15 cellular contexts compared by ENCODE assay signal in the genomic region with DNA sequence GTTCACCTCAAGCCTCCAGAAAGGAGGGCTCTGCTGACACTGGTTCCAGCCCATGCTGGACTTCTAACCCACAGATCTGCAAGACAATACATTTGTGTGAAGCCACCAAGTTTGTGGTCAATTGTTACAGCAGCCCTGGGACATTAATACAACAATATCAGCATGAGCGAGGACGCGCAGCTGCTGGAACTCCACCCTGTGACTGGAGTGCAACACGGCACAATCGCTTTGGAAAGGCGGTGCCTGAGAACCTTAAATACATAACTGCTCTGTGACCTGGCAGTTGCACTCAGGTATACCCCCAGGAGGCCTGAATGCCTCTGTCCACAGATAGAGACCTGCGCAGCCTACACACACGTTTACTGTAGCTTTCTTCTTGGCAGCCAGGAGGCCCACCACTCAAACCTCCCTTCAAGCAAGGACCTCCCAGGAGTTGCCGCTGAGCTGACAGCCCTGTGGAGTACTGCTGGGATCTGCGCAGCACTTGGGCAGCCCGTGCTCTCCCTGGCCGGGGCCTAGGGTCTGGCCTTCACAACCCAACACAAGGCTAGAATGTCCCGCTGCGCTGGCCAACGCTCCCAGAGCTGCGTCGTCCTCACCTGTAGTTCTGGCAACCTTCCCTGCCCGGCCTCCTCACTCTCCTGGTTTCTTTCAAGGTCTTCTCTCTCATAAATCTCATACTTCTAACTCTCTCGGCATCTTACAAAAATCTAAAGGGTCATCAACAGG. TPM values are rescaled to one million over a fixed set of nuclear protein-coding genes. Genes with fewer than 3 reads are reported as not detected.
A peak's percentile ranks its signal among the peaks of the same experiment; 100 is the strongest.
DNase-seq lines count a peak whose midpoint lies in the region; ATAC-seq, FAIRE-seq and TF ChIP-seq lines count a peak whose summit lies in the region.
"Had no signal": no experiment of that assay in that cellular context is flagged by ENCODE, and none has a peak within 500 bp of the region (broad histone marks: within the 10 kb centered on the region; RNA-seq: fewer than 3 reads in every experiment).

No MANE protein-coding gene starts in this region.

- CTCF ChIA-PET in IMR-90 (lab: Yijun Ruan, JAX) = no interaction called here
- CTCF ChIA-PET in K562 (lab: Yijun Ruan, JAX; ENCODE audit: low intra/inter-chr PET ratio) = no interaction called here

- peaks cover 37% of the 10 kb centered on the region in 2 experiments for H3K79me1 ChIP-seq in IMR-90 (ENCODE audit: low read depth in 1 of 2, low read length in 2 of 2)

- TF ChIP-seq CTCF in IMR-90 (conservative IDR thresholded peaks at IDR 0.05; ENCODE audit: low read depth, low read length) = no peak
- no peak for TF ChIP-seq CTCF in K562 (IDR thresholded peaks at IDR 0.05 in 2 of 3, conservative IDR thresholded peaks at IDR 0.05 in 1 of 3; ENCODE audit: insufficient read depth in 2 of 3, low read depth in 1 of 3, low read length in 3 of 3)
- TF ChIP-seq CTCF in coronary artery (IDR thresholded peaks at IDR 0.05) = no peak

- H3K14ac ChIP-seq in IMR-90 (replicated peaks; ENCODE audit: low read depth, low read length) = no peak overlapping the region

- H2BK20ac ChIP-seq in IMR-90 (ENCODE audit: low read depth, low read length) = no peak overlapping the region

- H3K4me2 ChIP-seq in IMR-90 (ENCODE audit: low read depth, low read length) = no peak overlapping the region
- H3K4me2 ChIP-seq in K562 (ENCODE audit: insufficient read depth, low read length) = no peak overlapping the region

- H3K27ac Mint-ChIP-seq in activated naive CD8-positive, alpha-beta T cell treated with anti-CD3 and anti-CD28 coated beads for 36 hours = peak overlapping the region; percentile 13
- H3K27ac Mint-ChIP-seq in activated naive CD8-positive, alpha-beta T cell treated with anti-CD3 and anti-CD28 coated beads, Interleukin-2, amount 50 U/mL, for 24 hours = no peak overlapping the region
- H3K27ac Mint-ChIP-seq in stimulated activated effector memory CD8-positive, alpha-beta T cell treated with anti-CD3 and anti-CD28 coated beads, Interleukin-12 subunit alpha, Interleukin-12 subunit beta, amount 100 ng/mL, for 72 hours = peak overlapping the region; percentile 45

- H2BK120ac ChIP-seq in IMR-90 (ENCODE audit: low read depth, low read length) = no peak overlapping the region

- no peak for FAIRE-seq in K562 (lab: Jason Lieb, UNC)
- FAIRE-seq: A204.1 had no signal

- H3K27me3 ChIP-seq in IMR-90 (ENCODE audit: control insufficient read depth, insufficient read depth, low read length) (no peaks in the 10 kb centered on the region), K562 (ENCODE audit: control insufficient read depth in 2 of 2, insufficient read depth in 2 of 2, low read length in 2 of 2) (no peaks in the 10 kb centered on the region)

- TF ChIP-seq POLR2A in IMR-90 (IDR thresholded peaks at IDR 0.05; ENCODE audit: low read depth, low read length) = no peak
- no peak for TF ChIP-seq POLR2A in K562 (conservative IDR thresholded peaks at IDR 0.05)

- H4K91ac ChIP-seq in IMR-90 (ENCODE audit: insufficient read depth, low read depth, low read length) = no peak overlapping the region

- peaks cover 68% of the 10 kb centered on the region for H3K36me3 Mint-ChIP-seq in activated naive CD8-positive, alpha-beta T cell treated with anti-CD3 and anti-CD28 coated beads for 36 hours
- H3K36me3 Mint-ChIP-seq in activated naive CD8-positive, alpha-beta T cell treated with anti-CD3 and anti-CD28 coated beads, Interleukin-2, amount 50 U/mL, for 24 hours (ENCODE audit: low read depth) = peaks cover 63% of the 10 kb centered on the region
- H3K36me3 Mint-ChIP-seq in stimulated activated effector memory CD8-positive, alpha-beta T cell treated with anti-CD3 and anti-CD28 coated beads, Interleukin-12 subunit alpha, Interleukin-12 subunit beta, amount 100 ng/mL, for 72 hours = peaks cover 82% of the 10 kb centered on the region

- no peak for ATAC-seq in activated naive CD8-positive, alpha-beta T cell treated with anti-CD3 and anti-CD28 coated beads, Interleukin-2, amount 50 U/mL, for 24 hours
- no peak for ATAC-seq in IMR-90 (ENCODE audit: low read depth)
- ATAC-seq in K562 = no peak
- ATAC-seq in stimulated activated effector memory CD8-positive, alpha-beta T cell treated with anti-CD3 and anti-CD28 coated beads, Interleukin-12 subunit alpha, Interleukin-12 subunit beta, amount 100 ng/mL, for 72 hours = no peak

- H3K4me3 Mint-ChIP-seq in activated naive CD8-positive, alpha-beta T cell treated with anti-CD3 and anti-CD28 coated beads for 36 hours = no peak overlapping the region
- no peak overlapping the region for H3K4me3 Mint-ChIP-seq in activated naive CD8-positive, alpha-beta T cell treated with anti-CD3 and anti-CD28 coated beads, Interleukin-2, amount 50 U/mL, for 24 hours
- no peak overlapping the region for H3K4me3 Mint-ChIP-seq in stimulated activated effector memory CD8-positive, alpha-beta T cell treated with anti-CD3 and anti-CD28 coated beads, Interleukin-12 subunit alpha, Interleukin-12 subunit beta, amount 100 ng/mL, for 72 hours

- 96% methylated on average over 9 of the region's 19 CpGs; no CpG with 5 or more reads in 1 of the 2 experiments for WGBS in IMR-90 (ENCODE audit: extremely low coverage in 2 of 2, insufficient read length in 1 of 2), 2 experiments
- WGBS in K562 (ENCODE audit: insufficient coverage, low coverage, missing lambda C conversion rate) = 92% methylated on average over 19 of the region's 19 CpGs

- TF ChIP-seq RAD21 in IMR-90 (IDR thresholded peaks at IDR 0.05; ENCODE audit: low read length) (no peak), K562 (CRISPR knock-in tag; conservative IDR thresholded peaks at IDR 0.05 in 1 of 2, IDR thresholded peaks at IDR 0.05 in 1 of 2) (no peak)

- peak overlapping the region; percentile 71 for H2AK9ac ChIP-seq in IMR-90 (replicated peaks; ENCODE audit: low read depth, low read length, poor library complexity)

- H3K4ac ChIP-seq in IMR-90 (ENCODE audit: low read depth, low read length) = no peak overlapping the region

- H2BK15ac ChIP-seq in IMR-90 (ENCODE audit: low read depth, low read length) = no peak overlapping the region

- in situ Hi-C loops in IMR-90 (cut with MboI; ENCODE audit: low sequenced_read_pairs) = no loop called here
- in situ Hi-C loops in K562 (cut with MboI) = no loop called here

- peaks cover 11% of the 10 kb centered on the region for H4K20me1 ChIP-seq in IMR-90 (ENCODE audit: insufficient read depth, low read length)
- peaks cover 21% of the 10 kb centered on the region for H4K20me1 ChIP-seq in K562 (replicated peaks; ENCODE audit: control insufficient read depth, insufficient read depth, low read length)

- no peak overlapping the region for H3K23ac ChIP-seq in IMR-90 (ENCODE audit: low read depth, low read length)

- H3K36me3 ChIP-seq in IMR-90 (ENCODE audit: control insufficient read depth, insufficient read depth, low read length) (peaks cover 32% of the 10 kb centered on the region), K562 (ENCODE audit: control insufficient read depth, insufficient read depth, low read length) (peaks cover 83% of the 10 kb centered on the region)

- no peak for TF ChIP-seq EP300 in K562 (IDR thresholded peaks at IDR 0.05; ENCODE audit: low read length)

- H3K9me3 Mint-ChIP-seq in activated naive CD8-positive, alpha-beta T cell treated with anti-CD3 and anti-CD28 coated beads for 36 hours = peaks cover 4% of the 10 kb centered on the region
- peaks cover 4% of the 10 kb centered on the region for H3K9me3 Mint-ChIP-seq in activated naive CD8-positive, alpha-beta T cell treated with anti-CD3 and anti-CD28 coated beads, Interleukin-2, amount 50 U/mL, for 24 hours
- no peaks in the 10 kb centered on the region for H3K9me3 Mint-ChIP-seq in stimulated activated effector memory CD8-positive, alpha-beta T cell treated with anti-CD3 and anti-CD28 coated beads, Interleukin-12 subunit alpha, Interleukin-12 subunit beta, amount 100 ng/mL, for 72 hours

- no peak overlapping the region for H4K8ac ChIP-seq in IMR-90 (ENCODE audit: low read depth in 2 of 2, low read length in 2 of 2)

- H3K4me1 ChIP-seq in IMR-90 (ENCODE audit: control insufficient read depth, insufficient read depth, low read length) = peaks cover 3% of the 10 kb centered on the region; the same call in 1 of the 2 replicates
- H3K4me1 ChIP-seq in K562 (replicated peaks in 1 of 2; ENCODE audit: control insufficient read depth in 2 of 2, insufficient read depth in 2 of 2, low read length in 2 of 2) = peaks cover 36 to 38% of the 10 kb centered on the region in 2 experiments

- H3K79me2 ChIP-seq in K562 (ENCODE audit: control insufficient read depth, insufficient read depth, low read length) = peaks cover 88% of the 10 kb centered on the region

- H3K4me1 Mint-ChIP-seq in activated naive CD8-positive, alpha-beta T cell treated with anti-CD3 and anti-CD28 coated beads for 36 hours = peaks cover 43% of the 10 kb centered on the region
- peaks cover 41% of the 10 kb centered on the region for H3K4me1 Mint-ChIP-seq in activated naive CD8-positive, alpha-beta T cell treated with anti-CD3 and anti-CD28 coated beads, Interleukin-2, amount 50 U/mL, for 24 hours
- peaks cover 44% of the 10 kb centered on the region for H3K4me1 Mint-ChIP-seq in stimulated activated effector memory CD8-positive, alpha-beta T cell treated with anti-CD3 and anti-CD28 coated beads, Interleukin-12 subunit alpha, Interleukin-12 subunit beta, amount 100 ng/mL, for 72 hours

- no peaks in the 10 kb centered on the region for H3K27me3 Mint-ChIP-seq in activated naive CD8-positive, alpha-beta T cell treated with anti-CD3 and anti-CD28 coated beads for 36 hours
- H3K27me3 Mint-ChIP-seq in activated naive CD8-positive, alpha-beta T cell treated with anti-CD3 and anti-CD28 coated beads, Interleukin-2, amount 50 U/mL, for 24 hours = no peaks in the 10 kb centered on the region

- POLR2A ChIA-PET in IMR-90 (lab: Charles Lee; ENCODE audit: unreplicated experiment) = no interaction called here
- POLR2A ChIA-PET in K562 (lab: Yijun Ruan, JAX) = interaction anchor here (0.6 kb wide), 1 partner anchor 56 kb away, joined by 3 read pairs; no protein-coding TSS in a partner anchor

- H2AK5ac ChIP-seq in IMR-90 (ENCODE audit: low read depth, low read length) = no peak overlapping the region

- no TSS peak for BruUV-seq in IMR-90 (replicated peaks; lab: Mats Ljungman, UMichigan)
- BruUV-seq in K562 (replicated peaks; lab: Mats Ljungman, UMichigan) = no TSS peak

- H2BK5ac ChIP-seq in IMR-90 (ENCODE audit: low read depth, low read length, poor library complexity, severe bottlenecking) = no peak overlapping the region

- H3K9me3 ChIP-seq in IMR-90 (ENCODE audit: control insufficient read depth, insufficient read depth, low read length) = no peaks in the 10 kb centered on the region
- no peaks in the 10 kb centered on the region; the same call in 1 of the 2 replicates for H3K9me3 ChIP-seq in K562 (replicated peaks; ENCODE audit: control insufficient read depth, insufficient read depth, low read depth, low read length)

- H4K5ac ChIP-seq in IMR-90 (ENCODE audit: low read depth, low read length) = no peak overlapping the region

- DNase-seq in activated naive CD8-positive, alpha-beta T cell treated with anti-CD3 and anti-CD28 coated beads for 36 hours = no peak
- DNase-seq in activated naive CD8-positive, alpha-beta T cell treated with anti-CD3 and anti-CD28 coated beads, Interleukin-2, amount 50 U/mL, for 24 hours = no peak
- DNase-seq in IMR-90 (no peak), K562 (ENCODE audit: extremely low read depth in 1 of 4, low spot score in 3 of 4) (no peak), coronary artery (ENCODE audit: low spot score) (no peak), NCI-H82 (lab: John Stamatoyannopoulos, UW) (no peak)
- DNase-seq in stimulated activated effector memory CD8-positive, alpha-beta T cell treated with anti-CD3 and anti-CD28 coated beads, Interleukin-12 subunit alpha, Interleukin-12 subunit beta, amount 100 ng/mL, for 72 hours (ENCODE audit: low spot score in 2 of 2) = no peak
- DNase-seq: Calu3, HCEC 1CT, NCI-H1048, NCI-H146, NCI-H2081 treated with DMSO at 0.1 percent for 48 hours, NCI-H510A, NCI-H774 had no signal

- H3K9ac ChIP-seq in IMR-90 (ENCODE audit: low read depth, low read length) = no peak overlapping the region
- H3K9ac ChIP-seq in K562 (ENCODE audit: insufficient read depth in 1 of 2, low read depth in 2 of 2, low read length in 2 of 2) = peak overlapping the region in 1 of 2 experiments; percentile 46; a peak in 2 of 4 replicates

- H3K27ac ChIP-seq in IMR-90 (ENCODE audit: insufficient read depth, low read length) (no peak overlapping the region), K562 (ENCODE audit: extremely low read depth, low read depth, low read length) (no peak overlapping the region), coronary artery (no peak overlapping the region)

- no peak overlapping the region for H3K4me3 ChIP-seq in IMR-90 (ENCODE audit: insufficient read depth, low read depth, low read length)
- H3K4me3 ChIP-seq in K562 = no peak overlapping the region
- H3K4me3 ChIP-seq in coronary artery = no peak overlapping the region

- H2AFZ ChIP-seq in IMR-90 (replicated peaks; ENCODE audit: low read length, poor library complexity) (no peak overlapping the region), K562 (ENCODE audit: low read depth, low read length) (no peak overlapping the region)

- no peak overlapping the region for H3K18ac ChIP-seq in IMR-90 (ENCODE audit: low read depth, low read length)

- H3K9me1 ChIP-seq in IMR-90 (ENCODE audit: insufficient read depth, low read length) (no peaks in the 10 kb centered on the region), K562 (ENCODE audit: control insufficient read depth, insufficient read depth, low read length) (peaks cover 18% of the 10 kb centered on the region)

- dilution Hi-C loops in IMR-90 (cut with HindIII; ENCODE audit: low sequenced_read_pairs, unreplicated experiment) = no loop called here

- intact Hi-C loops in IMR-90 (cut with micrococcal nuclease) (no loop called here), K562 (cut with micrococcal nuclease) (no loop called here)

- no peak overlapping the region for H3K56ac ChIP-seq in IMR-90 (ENCODE audit: extremely low read depth, insufficient read depth, low read length)

RNA-seq across cellular contexts. Expression of a gene that starts 8.3 kb away (rescaled TPM):
- total RNA-seq in activated naive CD8-positive, alpha-beta T cell treated with anti-CD3 and anti-CD28 coated beads for 36 hours = 10 to 100 TPM; 78.0 to 86.4 TPM
- total RNA-seq in IMR-90 (2012; rRNA removed) (9.0 and 9.7 TPM in 2 replicates), K562 (2014; rRNA removed) (78.2 and 98.6 TPM in 2 replicates), K562 (2014; rRNA removed; fragmentation: Illumina TruSeq; extraction: Trizol) (75.1 and 77.8 TPM in 2 replicates), K562 (2015; rRNA removed; fragmentation: Illumina TruSeq; extraction: Trizol) (75.2 and 90.2 TPM in 2 replicates), K562 (2021) (129 and 132 TPM in 2 replicates)
- polyA plus RNA-seq in IMR-90 (2012; rRNA removed) (20.3 and 20.8 TPM in 2 replicates), K562 (2011; rRNA removed) (72.6 and 105 TPM in 2 replicates), K562 (2014; fragmentation: Illumina TruSeq; extraction: Trizol) (86.8 and 110 TPM in 2 replicates), K562 (2014; fragmentation: Nextera tagmentation; extraction: Ambion mirVana) (10 to 100 TPM; 34.3 to 65.1 TPM), K562 (2014; rRNA removed) (125 and 144 TPM in 2 replicates)
- polyA plus RNA-seq in IMR-90 (2012; cell fraction: cytosol; rRNA removed) = 9.8 and 26.9 TPM in 2 replicates
- 90.6 and 220 TPM in 2 replicates for polyA plus RNA-seq in IMR-90 (2012; cell fraction: nucleus; rRNA removed; ENCODE audit: low replicate concordance)
- 136 and 184 TPM in 2 replicates for total RNA-seq in K562 (2011; cell fraction: chromatin; rRNA removed; ENCODE audit: low replicate concordance)
- 111 and 116 TPM in 2 replicates for total RNA-seq in K562 (2011; cell fraction: nucleolus; rRNA removed)
- 128 and 170 TPM in 2 replicates for total RNA-seq in K562 (2011; cell fraction: nucleoplasm; rRNA removed)
- polyA plus RNA-seq in K562 (2011; cell fraction: cytosol; rRNA removed) = 49.2 and 74.6 TPM in 2 replicates
- 124 and 217 TPM in 2 replicates for polyA plus RNA-seq in K562 (2011; cell fraction: nucleus; rRNA removed)
- 78.2 and 99.3 TPM in 2 replicates for polyA plus RNA-seq in K562 (2012)
- polyA minus RNA-seq in K562 (2011; rRNA and poly(A)+ RNA removed) = 43.5 and 47.9 TPM in 2 replicates
- polyA minus RNA-seq in K562 (2011; cell fraction: cytosol; rRNA and poly(A)+ RNA removed) = 30.4 and 48.6 TPM in 2 replicates
- 77.3 and 89.3 TPM in 2 replicates for polyA minus RNA-seq in K562 (2011; cell fraction: nucleus; rRNA and poly(A)+ RNA removed)

RNA-seq across cellular contexts. Expression of a gene that starts 42.1 kb away (rescaled TPM):
- total RNA-seq in activated naive CD8-positive, alpha-beta T cell treated with anti-CD3 and anti-CD28 coated beads for 36 hours = 1 to 10 TPM; 7.9 to 8.6 TPM
- total RNA-seq in IMR-90 (2012; rRNA removed) = 32.2 and 33.7 TPM in 2 replicates
- 7.9 and 8.7 TPM in 2 replicates for polyA plus RNA-seq in IMR-90 (2012; rRNA removed)
- polyA plus RNA-seq in IMR-90 (2012; cell fraction: cytosol; rRNA removed) = 3.6 and 4.1 TPM in 2 replicates
- polyA plus RNA-seq in IMR-90 (2012; cell fraction: nucleus; rRNA removed; ENCODE audit: low replicate concordance) = 12.3 and 18.6 TPM in 2 replicates
- total RNA-seq in K562 (2011; cell fraction: chromatin; rRNA removed; ENCODE audit: low replicate concordance) = 60.6 and 86.6 TPM in 2 replicates
- 27.2 and 28.7 TPM in 2 replicates for total RNA-seq in K562 (2011; cell fraction: nucleolus; rRNA removed)
- 44.5 and 45.6 TPM in 2 replicates for total RNA-seq in K562 (2011; cell fraction: nucleoplasm; rRNA removed)
- total RNA-seq in K562 (2014; rRNA removed) = 14.1 and 21.1 TPM in 2 replicates
- 18.3 and 20.8 TPM in 2 replicates for total RNA-seq in K562 (2014; rRNA removed; fragmentation: Illumina TruSeq; extraction: Trizol)
- 17.5 and 19.0 TPM in 2 replicates for total RNA-seq in K562 (2015; rRNA removed; fragmentation: Illumina TruSeq; extraction: Trizol)
- 18.7 and 19.6 TPM in 2 replicates for total RNA-seq in K562 (2021)
- 15.7 and 16.8 TPM in 2 replicates for polyA plus RNA-seq in K562 (2011; rRNA removed)
- polyA plus RNA-seq in K562 (2011; cell fraction: cytosol; rRNA removed) = 8.2 and 10.9 TPM in 2 replicates
- polyA plus RNA-seq in K562 (2011; cell fraction: nucleus; rRNA removed) = 18.9 and 27.5 TPM in 2 replicates
- 11.2 and 15.3 TPM in 2 replicates for polyA plus RNA-seq in K562 (2012)
- 13.9 and 15.0 TPM in 2 replicates for polyA plus RNA-seq in K562 (2014; fragmentation: Illumina TruSeq; extraction: Trizol)
- 1 to 10 TPM; 2.9 to 4.2 TPM for polyA plus RNA-seq in K562 (2014; fragmentation: Nextera tagmentation; extraction: Ambion mirVana)
- polyA plus RNA-seq in K562 (2014; rRNA removed) = 12.1 and 12.8 TPM in 2 replicates
- 28.4 and 33.3 TPM in 2 replicates for polyA minus RNA-seq in K562 (2011; rRNA and poly(A)+ RNA removed)
- 13.7 and 14.6 TPM in 2 replicates for polyA minus RNA-seq in K562 (2011; cell fraction: cytosol; rRNA and poly(A)+ RNA removed)
- polyA minus RNA-seq in K562 (2011; cell fraction: nucleus; rRNA and poly(A)+ RNA removed) = 11.4 and 19.7 TPM in 2 replicates
